Comparison of ENCODE assay signal across 8 cellular contexts in genomic region chr3:149970716-149971402, GRCh38. TPM values are rescaled to one million over a fixed set of nuclear protein-coding genes. Genes with fewer than 3 reads are reported as not detected.
DNase-seq lines count a peak whose midpoint lies in the region; ATAC-seq and TF ChIP-seq lines count a peak whose summit lies in the region.

TSS of gene PFN2 (minus strand) at chr3:149970895. CDS start at chr3:149970856, 39 bp downstream.

- peaks cover 20% of the 10 kb centered on the region for H3K27me3 ChIP-seq in CD4-positive, CD25-positive, alpha-beta regulatory T cell (ENCODE audit: control insufficient read depth, insufficient read depth, low read length)
- H3K27me3 ChIP-seq in foreskin keratinocyte, result no peaks in the 10 kb centered on the region
- H3K27me3 ChIP-seq in neural progenitor cell, result no peaks in the 10 kb centered on the region

- H3K4me1 Mint-ChIP-seq in CD4-positive, CD25-positive, alpha-beta regulatory T cell, result peaks cover 15 to 19% (median 17%) of the 10 kb centered on the region in 4 donors
- H3K4me1 Mint-ChIP-seq in neural progenitor cell, result peaks cover 34% of the 10 kb centered on the region

- H3K27me3 Mint-ChIP-seq in CD4-positive, CD25-positive, alpha-beta regulatory T cell, result peaks cover 56% of the 10 kb centered on the region
- H3K27me3 Mint-ChIP-seq in neural progenitor cell (ENCODE audit: insufficient read depth, low read depth), result peaks cover 7% of the 10 kb centered on the region

- H3K36me3 ChIP-seq in CD4-positive, CD25-positive, alpha-beta regulatory T cell (ENCODE audit: control insufficient read depth, insufficient read depth, low read length), result no peaks in the 10 kb centered on the region
- H3K36me3 ChIP-seq in neural progenitor cell, result peaks cover 7% of the 10 kb centered on the region

- H3K9me3 ChIP-seq in CD4-positive, CD25-positive, alpha-beta regulatory T cell (ENCODE audit: control insufficient read depth in 2 of 2, low read length in 2 of 2), result no peaks in the 10 kb centered on the region
- no peaks in the 10 kb centered on the region for H3K9me3 ChIP-seq in neural progenitor cell (ENCODE audit: low read depth)

- peak within 1 kb of the TSS; percentile 94 to 95 (median 94) for H3K4me3 Mint-ChIP-seq in CD4-positive, CD25-positive, alpha-beta regulatory T cell
- peak within 1 kb of the TSS; percentile 97 for H3K4me3 Mint-ChIP-seq in neural progenitor cell

- TF ChIP-seq CTCF in foreskin keratinocyte (conservative IDR thresholded peaks at IDR 0.05) (no peak), neural progenitor cell (IDR thresholded peaks at IDR 0.05) (no peak)

- peaks cover 77% of the 10 kb centered on the region for H3K79me2 ChIP-seq in neural progenitor cell (ENCODE audit: low read depth)

- H3K4me3 ChIP-seq in CD4-positive, CD25-positive, alpha-beta regulatory T cell (ENCODE audit: low read depth, low read length), result peak within 1 kb of the TSS; percentile 68
- peak within 1 kb of the TSS; percentile 93 for H3K4me3 ChIP-seq in neural progenitor cell

- H3F3A ChIP-seq in neural progenitor cell (ENCODE audit: low read depth), result peaks cover 27% of the 10 kb centered on the region

- peaks cover 18% of the 10 kb centered on the region for H3K4me1 ChIP-seq in CD4-positive, CD25-positive, alpha-beta regulatory T cell (ENCODE audit: control insufficient read depth, insufficient read depth, low read length, poor library complexity, severe bottlenecking)
- peaks cover 27% of the 10 kb centered on the region for H3K4me1 ChIP-seq in foreskin keratinocyte
- peaks cover 24% of the 10 kb centered on the region for H3K4me1 ChIP-seq in neural progenitor cell

- H2AFZ ChIP-seq in neural progenitor cell (replicated peaks), result peak within 1 kb of the TSS; percentile 75

- peaks cover 32% of the 10 kb centered on the region for H4K20me1 ChIP-seq in neural progenitor cell (ENCODE audit: low read depth)

- peak; percentile 49 to 60 (median 53) for DNase-seq in CD4-positive, CD25-positive, alpha-beta regulatory T cell
- peak; percentile 33 for DNase-seq in HS-5 (ENCODE audit: low read depth)
- peak; percentile 81 for DNase-seq in RPMI7951 (ENCODE audit: low read depth)
- DNase-seq in activated naive CD4-positive, alpha-beta T cell treated with Interleukin-2 at 50 U/mL for 16 hours, result peak; percentile 52
- peak in 1 of 2 donors; percentile 48 for DNase-seq in foreskin keratinocyte
- DNase-seq in neural progenitor cell (ENCODE audit: low spot score), result peak; percentile 92
- DNase-seq in stromal cell of bone marrow (ENCODE audit: low read depth), result peak; percentile 50

- H3K9ac ChIP-seq in neural progenitor cell, result peak within 1 kb of the TSS; percentile 46

- no peaks in the 10 kb centered on the region for H3K36me3 Mint-ChIP-seq in CD4-positive, CD25-positive, alpha-beta regulatory T cell
- peaks cover 20% of the 10 kb centered on the region for H3K36me3 Mint-ChIP-seq in neural progenitor cell

- no peak within 1 kb of the TSS for H3K27ac ChIP-seq in CD4-positive, CD25-positive, alpha-beta regulatory T cell (ENCODE audit: insufficient read depth, low read length, poor library complexity, severe bottlenecking)
- H3K27ac ChIP-seq in foreskin keratinocyte (peak within 1 kb of the TSS; percentile 56), neural progenitor cell (peak within 1 kb of the TSS; percentile 95)

- H3K4me2 ChIP-seq in neural progenitor cell, result peak within 1 kb of the TSS; percentile 80

- H3K9me3 Mint-ChIP-seq in CD4-positive, CD25-positive, alpha-beta regulatory T cell, result peaks cover 0 to 6% (median 0%) of the 10 kb centered on the region in 7 donors
- peaks cover 2% of the 10 kb centered on the region for H3K9me3 Mint-ChIP-seq in neural progenitor cell

- ATAC-seq in CD4-positive, CD25-positive, alpha-beta regulatory T cell (ENCODE audit: low read depth in 2 of 2), result peak; percentile 63 to 64
- ATAC-seq in GM19467 (IDR thresholded peaks at IDR 0.05; ENCODE audit: unreplicated experiment) (peak; percentile 36), foreskin keratinocyte (peak; percentile 65)

- peak within 1 kb of the TSS; percentile 72 to 86 (median 79) for H3K27ac Mint-ChIP-seq in CD4-positive, CD25-positive, alpha-beta regulatory T cell
- peak within 1 kb of the TSS; percentile 100 for H3K27ac Mint-ChIP-seq in neural progenitor cell

RNA-seq across cellular contexts. Expression of gene PFN2, which starts in this region (rescaled TPM):
- 3.3 TPM for total RNA-seq in CD4-positive, CD25-positive, alpha-beta regulatory T cell
- 1 to 10 TPM; 2.2 to 4.1 (median 3.3) TPM for polyA plus RNA-seq in CD4-positive, CD25-positive, alpha-beta regulatory T cell
- 281 and 309 TPM in 2 replicates for total RNA-seq in RPMI7951 (2014; rRNA removed; shearing (Covaris generic))
- total RNA-seq in foreskin keratinocyte (132 and 144 TPM in 2 replicates), neural progenitor cell (ENCODE audit: low replicate concordance) (328 and 481 TPM in 2 replicates)
- 126 and 134 TPM in 2 replicates for polyA plus RNA-seq in foreskin keratinocyte

Comparison
In these comparisons a context has a peak if more than half of its experiments do, and no peak if none do; other contexts are left out.
1. RNA of gene PFN2 (total RNA-seq): 328 to 481 TPM in neural progenitor cell, 281 to 309 TPM in RPMI7951 and 132 to 144 TPM in foreskin keratinocyte; 3.3 TPM in CD4-positive, CD25-positive, alpha-beta regulatory T cell (single experiment); every median in the first group is over 10 times any median in the second.
2. RNA of gene PFN2 (polyA plus RNA-seq): 126 to 134 TPM in foreskin keratinocyte; 2.2 to 4.1 TPM in CD4-positive, CD25-positive, alpha-beta regulatory T cell; every median in the first group is over 10 times any median in the second.
3. Peak in every context shown above with its lines, with median percentiles within 50 percentile points of each other: ATAC-seq.